8 cellular contexts compared by ENCODE assay signal in genomic region chr2:147989809-147990403, GRCh38. TPM values are rescaled to one million over a fixed set of nuclear protein-coding genes. Genes with fewer than 3 reads are reported as not detected.
DNase-seq lines count a peak whose midpoint lies in the region; ATAC-seq, FAIRE-seq and TF ChIP-seq lines count a peak whose summit lies in the region.

No MANE protein-coding gene starts in this region.

- H3K4me3 ChIP-seq in epithelial cell of proximal tubule (ENCODE audit: low read depth, low read length) (no peak overlapping the region), MG63 (no peak overlapping the region)

- no peaks in the 10 kb centered on the region for H3K4me1 Mint-ChIP-seq in activated naive CD4-positive, alpha-beta T cell treated with anti-CD3 and anti-CD28 coated beads, Interleukin-2, amount 10 ng/mL, durations not matched to agents 7 days and 5 days
- peaks cover 2% of the 10 kb centered on the region for H3K4me1 Mint-ChIP-seq in osteocyte (ENCODE audit: unreplicated experiment)

- H3K4me3 Mint-ChIP-seq in activated naive CD4-positive, alpha-beta T cell treated with anti-CD3 and anti-CD28 coated beads, Interleukin-2, amount 10 ng/mL, durations not matched to agents 7 days and 5 days: no peak overlapping the region
- H3K4me3 Mint-ChIP-seq in osteocyte (ENCODE audit: unreplicated experiment): no peak overlapping the region

- H3K9me3 ChIP-seq in MG63: no peaks in the 10 kb centered on the region

- H3K27ac Mint-ChIP-seq in activated naive CD4-positive, alpha-beta T cell treated with anti-CD3 and anti-CD28 coated beads, Interleukin-2, amount 10 ng/mL, durations not matched to agents 7 days and 5 days: no peak overlapping the region
- no peak overlapping the region for H3K27ac Mint-ChIP-seq in osteocyte (ENCODE audit: unreplicated experiment)

- FAIRE-seq in HTR-8/SVneo (lab: Jason Lieb, UNC): no peak

- ATAC-seq in GM21390 (IDR thresholded peaks at IDR 0.05; ENCODE audit: unreplicated experiment) (peak; percentile 92), SK-N-SH treated with all-trans-retinoic acid at 6 μM for 48 hours (peak; percentile 89)

- no peaks in the 10 kb centered on the region for H3K9me3 Mint-ChIP-seq in activated naive CD4-positive, alpha-beta T cell treated with anti-CD3 and anti-CD28 coated beads, Interleukin-2, amount 10 ng/mL, durations not matched to agents 7 days and 5 days
- H3K9me3 Mint-ChIP-seq in osteocyte (ENCODE audit: unreplicated experiment): no peaks in the 10 kb centered on the region

- no peaks in the 10 kb centered on the region for H3K27me3 ChIP-seq in MG63

- no peaks in the 10 kb centered on the region for H3K36me3 ChIP-seq in MG63

- TF ChIP-seq CTCF in epithelial cell of proximal tubule (conservative IDR thresholded peaks at IDR 0.05; ENCODE audit: low read depth, low read length): peak; percentile 81
- TF ChIP-seq CTCF in osteocyte (IDR thresholded peaks at IDR 0.05): peak; percentile 83

- CTCF ChIA-PET in activated naive CD4-positive, alpha-beta T cell treated with anti-CD3 and anti-CD28 coated beads, Interleukin-2, amount 10 ng/mL, durations not matched to agents 7 days and 5 days (lab: Charles Lee): interaction anchor here (0.7 to 4.1 kb wide), 21 partner anchors 9 to 1001 kb away, joined by 3 to 53 read pairs (median 4); partner anchors contain the start of genes MBD5 and ORC4

- H3K27me3 Mint-ChIP-seq in activated naive CD4-positive, alpha-beta T cell treated with anti-CD3 and anti-CD28 coated beads, Interleukin-2, amount 10 ng/mL, durations not matched to agents 7 days and 5 days: no peaks in the 10 kb centered on the region
- no peaks in the 10 kb centered on the region for H3K27me3 Mint-ChIP-seq in osteocyte (ENCODE audit: unreplicated experiment)

- DNase-seq in activated naive CD4-positive, alpha-beta T cell treated with anti-CD3 and anti-CD28 coated beads, Interleukin-2, amount 10 ng/mL, durations not matched to agents 7 days and 5 days: peak; percentile 43
- no peak for DNase-seq in activated naive CD4-positive, alpha-beta T cell (lab: John Stamatoyannopoulos, UW)
- DNase-seq in HTR-8/SVneo (ENCODE audit: insufficient read length, low spot score): peak; percentile 33
- DNase-seq in epithelial cell of proximal tubule (ENCODE audit: low read depth): peak; percentile 30
- DNase-seq in osteocyte (ENCODE audit: extremely low spot score, unreplicated experiment): no peak
- no peak for DNase-seq in MG63

- H3K36me3 Mint-ChIP-seq in activated naive CD4-positive, alpha-beta T cell treated with anti-CD3 and anti-CD28 coated beads, Interleukin-2, amount 10 ng/mL, durations not matched to agents 7 days and 5 days: peaks cover 6% of the 10 kb centered on the region
- H3K36me3 Mint-ChIP-seq in osteocyte (ENCODE audit: unreplicated experiment): peaks cover 5% of the 10 kb centered on the region

TF ChIP-seq in SK-N-SH treated with all-trans-retinoic acid at 6 μM for 48 hours, 23 proteins besides CTCF, POLR2A, EP300 and RAD21:
- TF ChIP-seq ZNF70 (CRISPR knock-in tag; IDR thresholded peaks at IDR 0.05) (no peak), ZC3H10 (CRISPR knock-in tag; IDR thresholded peaks at IDR 0.05) (no peak), ARNTL (CRISPR knock-in tag; IDR thresholded peaks at IDR 0.05; ENCODE audit: borderline replicate concordance, low read depth) (no peak), CSDC2 (CRISPR knock-in tag; IDR thresholded peaks at IDR 0.05) (no peak), ESRRG (CRISPR knock-in tag; IDR thresholded peaks at IDR 0.05) (no peak), CREB5 (CRISPR knock-in tag; IDR thresholded peaks at IDR 0.05; ENCODE audit: low read depth) (no peak)

RNA-seq across cellular contexts. Expression of gene ORC4, which starts 30.6 kb away (rescaled TPM):
- total RNA-seq in epithelial cell of proximal tubule (39.0 and 39.8 TPM in 2 replicates), osteocyte (42.1 and 45.0 TPM in 2 replicates)
- 15.9 and 66.5 TPM in 2 replicates for total RNA-seq in MG63 (2014; rRNA removed; shearing (Covaris generic); ENCODE audit: low replicate concordance)

RNA-seq across cellular contexts. Expression of gene MBD5, which starts 31.0 kb away (rescaled TPM):
- total RNA-seq in epithelial cell of proximal tubule: 4.3 and 15.0 TPM in 2 replicates
- total RNA-seq in osteocyte: 44.9 and 51.7 TPM in 2 replicates
- 4.1 and 5.9 TPM in 2 replicates for total RNA-seq in MG63 (2014; rRNA removed; shearing (Covaris generic); ENCODE audit: low replicate concordance)

Comparison
In these comparisons a context has a peak if more than half of its experiments do, and no peak if none do; other contexts are left out.
1. DNase-seq: peak in activated naive CD4-positive, alpha-beta T cell treated with anti-CD3 and anti-CD28 coated beads, Interleukin-2, amount 10 ng/mL, durations not matched to agents 7 days and 5 days (single experiment), HTR-8/SVneo (single experiment) and epithelial cell of proximal tubule (single experiment); none in activated naive CD4-positive, alpha-beta T cell (0 of 4), osteocyte (single experiment) and MG63 (single experiment).